In the genomic region with DNA sequence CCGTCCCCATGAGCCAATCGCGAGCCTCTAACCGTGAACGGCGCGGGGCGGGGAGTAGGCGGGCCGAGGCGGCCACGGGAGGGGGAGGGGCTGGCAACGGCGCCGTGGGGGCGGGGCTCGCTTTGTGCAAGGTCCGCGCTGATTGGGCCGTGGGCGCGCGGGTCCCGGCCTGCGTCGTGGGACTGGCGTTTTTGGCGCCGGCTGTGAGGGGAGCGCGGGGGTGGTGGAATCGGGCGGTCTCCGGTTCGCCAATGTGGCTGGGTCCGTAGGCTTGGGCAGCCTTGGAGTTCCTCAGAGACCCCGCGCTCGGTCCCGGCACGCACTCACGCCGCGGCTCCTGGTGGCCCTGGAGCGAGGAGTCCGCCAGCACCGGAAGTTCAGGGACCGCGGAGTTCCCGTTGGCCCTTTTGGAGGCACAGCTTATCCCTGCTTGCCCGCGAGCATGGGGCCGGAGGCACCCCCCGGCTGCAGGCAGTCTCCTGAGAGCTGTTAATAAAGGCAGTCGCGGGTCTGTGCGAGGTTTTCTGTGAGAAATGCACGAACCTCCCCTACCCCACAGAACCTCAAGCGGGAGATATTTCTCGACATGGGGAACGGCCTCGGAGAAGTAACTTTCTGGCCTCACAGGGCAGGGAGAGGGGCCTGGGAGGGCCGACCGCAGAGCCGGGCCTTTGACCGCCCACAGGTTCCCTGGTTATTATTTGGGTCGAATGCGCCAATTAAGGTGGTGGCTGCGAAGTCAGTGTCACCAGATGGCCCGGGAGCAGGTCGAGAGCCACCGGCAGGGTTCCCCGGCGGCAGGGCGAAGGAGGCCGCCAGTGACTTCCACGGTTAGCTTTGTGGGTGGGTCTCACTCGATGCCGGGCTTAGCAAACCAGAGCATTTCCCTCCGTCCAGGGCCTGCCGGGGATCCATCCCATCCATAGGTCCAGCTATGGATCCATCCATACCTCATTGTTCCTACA, we compare ENCODE assay signal across 8 cellular contexts. TPM values are rescaled to one million over a fixed set of nuclear protein-coding genes. Genes with fewer than 3 reads are reported as not detected.
DNase-seq lines count a peak whose midpoint lies in the region; ATAC-seq and TF ChIP-seq lines count a peak whose summit lies in the region.

No MANE protein-coding gene starts in this region.

- H4K20me1 ChIP-seq in PC-3 (ENCODE audit: low read length), result peaks cover 39% of the 10 kb centered on the region

- H3K9me3 ChIP-seq in PC-3 (ENCODE audit: low read length), result no peaks in the 10 kb centered on the region

- H3K27me3 ChIP-seq in PC-3 (ENCODE audit: low read length), result no peaks in the 10 kb centered on the region

- H3K36me3 ChIP-seq in PC-3 (ENCODE audit: low read depth, low read length), result peaks cover 36% of the 10 kb centered on the region

- H3K79me2 ChIP-seq in PC-3 (ENCODE audit: low read length), result peaks cover 55% of the 10 kb centered on the region

- intact Hi-C loops in PC-3 (cut with micrococcal nuclease), result loop anchor here (2.0 kb wide), 1 partner anchor 50 kb away; no protein-coding TSS in a partner anchor

- peak overlapping the region; percentile 100 for H3K27ac Mint-ChIP-seq in nephron progenitor cell

- H3K4me1 ChIP-seq in PC-3 (ENCODE audit: insufficient read depth, low read length), result peaks cover 22% of the 10 kb centered on the region

- POLR2A ChIA-PET in AG04449 (lab: Yijun Ruan, JAX), result interaction anchor here (0.6 to 2.8 kb wide), 23 partner anchors 11 to 735 kb away, joined by 3 to 56 read pairs (median 4); partner anchors contain the start of gene PTMA
- POLR2A ChIA-PET in PC-3 (lab: Charles Lee; ENCODE audit: unreplicated experiment), result interaction anchor here (0.5 to 1.1 kb wide), 10 partner anchors 9 to 812 kb away, joined by 3 to 7 read pairs (median 4); partner anchors contain the start of gene ITM2C

- H3K4me3 Mint-ChIP-seq in nephron progenitor cell, result peak overlapping the region; percentile 97

- peak overlapping the region; percentile 91 for H2AFZ ChIP-seq in PC-3 (ENCODE audit: low read length)

- CTCF ChIA-PET in AG04449 (lab: Yijun Ruan, JAX), result interaction anchor here (0.9 to 10.1 kb wide), 8 partner anchors 11 to 238 kb away, joined by 3 to 97 read pairs (median 4); no protein-coding TSS in a partner anchor
- CTCF ChIA-PET in PC-3 (lab: Charles Lee), result interaction anchor here (1.0 kb wide), 1 partner anchor 18 kb away, joined by 5 read pairs; no protein-coding TSS in a partner anchor

- DNase-seq in AG04449 (ENCODE audit: low read depth, low spot score), result no peak
- peak; percentile 99 for DNase-seq in HK-2 (ENCODE audit: unreplicated experiment)
- no peak for DNase-seq in PC-3
- DNase-seq in activated T-helper 1 cell treated with anti-CD3 and anti-CD28 coated beads, Interleukin-2, amount 50 U/mL, for 16 hours (ENCODE audit: low read depth in 1 of 2, low spot score in 1 of 2), result peak; percentile 98 to 99
- no peak for DNase-seq in fibroblast of pulmonary artery (ENCODE audit: low read depth)
- peak; percentile 99 for DNase-seq in nephron progenitor cell
- DNase-seq in stimulated activated naive CD8-positive, alpha-beta T cell treated with anti-CD3 and anti-CD28 coated beads, Interleukin-15, Interleukin-2, amounts not matched to agents 100 U/mL and 50 U/mL, for 24 hours, result peak; percentile 99

- no peaks in the 10 kb centered on the region for H3K27me3 Mint-ChIP-seq in nephron progenitor cell (ENCODE audit: low read depth, poor library complexity)

- H3K4me3 ChIP-seq in AG04449 (ENCODE audit: low read depth, low read length) (peak overlapping the region; percentile 80), PC-3 (ENCODE audit: low read length) (peak overlapping the region; percentile 94), fibroblast of pulmonary artery (replicated peaks; ENCODE audit: low read depth, low read length) (peak overlapping the region; percentile 77)

- peaks cover 42% of the 10 kb centered on the region for H3K36me3 Mint-ChIP-seq in nephron progenitor cell (ENCODE audit: low read depth)

- peaks cover 23% of the 10 kb centered on the region for H3F3A ChIP-seq in PC-3 (ENCODE audit: low read length, unreplicated experiment)

- H3K4me1 Mint-ChIP-seq in nephron progenitor cell, result peaks cover 77% of the 10 kb centered on the region

- TF ChIP-seq CTCF in AG04449 (IDR thresholded peaks at IDR 0.05; ENCODE audit: insufficient read depth, low read length, missing control alignments) (no peak), PC-3 (conservative IDR thresholded peaks at IDR 0.05; ENCODE audit: low read depth, low read length) (no peak), fibroblast of pulmonary artery (IDR thresholded peaks at IDR 0.05; ENCODE audit: low read length, missing control alignments) (no peak), nephron progenitor cell (IDR thresholded peaks at IDR 0.05) (no peak)

- TSS peak; percentile 95 for BruUV-seq in PC-3 (replicated peaks; lab: Mats Ljungman, UMichigan)

- H3K4me2 ChIP-seq in PC-3 (ENCODE audit: low read length), result peak overlapping the region; percentile 96

- peak; percentile 4 for ATAC-seq in GM18861 (IDR thresholded peaks at IDR 0.05; ENCODE audit: unreplicated experiment)
- peak; percentile 49 for ATAC-seq in PC-3
- ATAC-seq in stimulated activated naive CD8-positive, alpha-beta T cell treated with anti-CD3 and anti-CD28 coated beads, Interleukin-15, Interleukin-2, amounts not matched to agents 100 U/mL and 50 U/mL, for 24 hours, result no peak

- peak overlapping the region; percentile 65 for H3K27ac ChIP-seq in PC-3 (ENCODE audit: low read length)

- peak overlapping the region; percentile 100 for H3K9ac ChIP-seq in PC-3 (ENCODE audit: low read length)

- H3K9me3 Mint-ChIP-seq in nephron progenitor cell, result no peaks in the 10 kb centered on the region

- H3K9me2 ChIP-seq in PC-3 (replicated peaks; ENCODE audit: low read length), result no peaks in the 10 kb centered on the region

RNA-seq across cellular contexts. Expression of gene NCL, which starts 0.6 kb away (rescaled TPM):
- 430 and 507 TPM in 2 replicates for total RNA-seq in PC-3 (2014; rRNA removed)

Comparison
In these comparisons a context has a peak if more than half of its experiments do, and no peak if none do; other contexts are left out.
1. DNase-seq: peak in HK-2 (single experiment), activated T-helper 1 cell treated with anti-CD3 and anti-CD28 coated beads, Interleukin-2, amount 50 U/mL, for 16 hours (2 of 2), nephron progenitor cell (single experiment) and stimulated activated naive CD8-positive, alpha-beta T cell treated with anti-CD3 and anti-CD28 coated beads, Interleukin-15, Interleukin-2, amounts not matched to agents 100 U/mL and 50 U/mL, for 24 hours (single experiment); none in AG04449 (single experiment), PC-3 (single experiment) and fibroblast of pulmonary artery (single experiment).
2. Peak in every context shown above with its lines, with median percentiles within 50 percentile points of each other: H3K4me3 ChIP-seq.